22 cellular contexts compared by ENCODE assay signal in genomic region chr18:29644276-29644675, GRCh38.
DNase-seq lines count a peak whose midpoint lies in the region; ATAC-seq lines count a peak whose summit lies in the region.
"Had no signal": no experiment of that assay in that cellular context is flagged by ENCODE, and none has a peak within 500 bp of the region (broad histone marks: within the 10 kb centered on the region; RNA-seq: fewer than 3 reads in every experiment).

No MANE protein-coding gene starts in this region.

- no peak for ATAC-seq in GM18858 (IDR thresholded peaks at IDR 0.05; ENCODE audit: unreplicated experiment)
- ATAC-seq: activated CD8-positive, alpha-beta memory T cell treated with anti-CD3 and anti-CD28 coated beads, Interleukin-2, amount 10 ng/mL, durations not matched to agents 7 days and 5 days; GM12878; heart left ventricle; stimulated activated naive B cell treated with anti-CD40 and anti-IgM and Interleukin-4, amounts not matched to agents 10 μg/mL and 1 μg/mL and 100 μg/mL, for 72 hours had no signal

- DNase-seq in A172 (ENCODE audit: low spot score) (peak; percentile 80), GM04503 (ENCODE audit: low read depth) (peak; percentile 49), RPMI7951 (ENCODE audit: low read depth) (peak; percentile 18), fibroblast of peridontal ligament (ENCODE audit: extremely low read depth) (peak; percentile 26), SIG-M5 (lab: John Stamatoyannopoulos, UW) (no peak), GM19240 (ENCODE audit: insufficient read length, low spot score) (no peak), NCI-H748 (lab: John Stamatoyannopoulos, UW; ENCODE audit: unreplicated experiment) (no peak)
- DNase-seq: 8988T; activated CD4-positive, CD25-positive, alpha-beta regulatory T cell treated with anti-CD3 and anti-CD28 coated beads, Interleukin-2, amount 50 U/mL, for 72 hours; activated CD8-positive, alpha-beta memory T cell treated with anti-CD3 and anti-CD28 coated beads, Interleukin-2, amount 10 ng/mL, durations not matched to agents 7 days and 5 days; activated effector memory CD4-positive, alpha-beta T cell treated with anti-CD3 and anti-CD28 coated beads, Interleukin-2, amount 50 U/mL, for 16 hours; amygdala; CD4-positive, alpha-beta memory T cell; heart left ventricle; midbrain; NCI-H2081; NCI-H510A treated with DMSO at 0.1 percent for 48 hours; stimulated activated CD4-positive, alpha-beta T cell treated with anti-CD3 and anti-CD28 coated beads, Interleukin-15, amount 100 ng/mL, for 24 hours; stimulated activated naive B cell treated with anti-CD40 and anti-IgM and Interleukin-4, amounts not matched to agents 10 μg/mL and 1 μg/mL and 100 μg/mL, for 72 hours; T-helper 9 cell had no signal

Comparison
In these comparisons a context has a peak if more than half of its experiments do, and no peak if none do; other contexts are left out.
1. DNase-seq: peak in A172 (single experiment), GM04503 (single experiment), RPMI7951 (single experiment) and fibroblast of peridontal ligament (single experiment); none in SIG-M5 (single experiment), GM19240 (single experiment) and NCI-H748 (single experiment).